ENCODE assay signal across 1 cellular context in the genomic region with DNA sequence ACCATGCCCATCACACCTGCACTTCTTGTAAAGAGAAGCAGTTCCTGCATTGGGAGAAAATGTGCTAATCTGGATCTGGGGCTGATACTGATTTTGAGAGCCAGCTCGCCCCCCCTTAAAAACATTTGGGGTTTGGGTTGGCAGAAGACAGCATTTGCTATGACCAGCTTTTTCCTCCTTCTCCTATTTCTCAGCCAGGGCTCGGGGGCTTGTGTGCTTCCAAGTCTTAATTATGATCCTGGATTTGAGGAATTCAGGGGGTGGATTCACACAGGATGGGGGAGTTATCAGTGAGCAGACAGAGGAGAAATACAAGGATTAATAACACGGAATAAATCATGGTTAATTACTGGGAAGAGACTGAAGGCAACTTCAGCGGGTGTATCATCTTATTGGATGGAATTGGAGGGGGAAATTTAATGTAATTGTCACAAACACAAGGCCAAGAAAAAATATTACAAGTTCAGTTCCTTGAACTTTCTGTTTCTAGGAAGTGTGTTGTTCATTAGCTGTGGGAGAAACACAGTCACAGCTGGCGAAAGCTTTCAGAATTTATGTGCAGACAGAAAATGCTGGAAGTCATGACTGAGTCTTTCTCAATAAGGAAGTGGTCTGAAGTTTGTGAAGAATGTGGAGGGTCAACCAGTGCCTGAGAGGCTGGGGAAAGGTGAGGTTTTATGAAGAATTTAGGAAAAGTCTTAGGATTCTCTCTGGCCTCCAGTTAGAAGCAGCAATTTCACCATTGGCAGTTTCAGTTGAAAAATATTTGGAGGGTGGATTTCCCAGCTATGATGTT.
TF ChIP-seq lines count a peak whose summit lies in the region.

No MANE protein-coding gene starts in this region.

TF ChIP-seq in IMR-90, 13 proteins besides CTCF, POLR2A, EP300 and RAD21:
- TF ChIP-seq, protein P1, sequence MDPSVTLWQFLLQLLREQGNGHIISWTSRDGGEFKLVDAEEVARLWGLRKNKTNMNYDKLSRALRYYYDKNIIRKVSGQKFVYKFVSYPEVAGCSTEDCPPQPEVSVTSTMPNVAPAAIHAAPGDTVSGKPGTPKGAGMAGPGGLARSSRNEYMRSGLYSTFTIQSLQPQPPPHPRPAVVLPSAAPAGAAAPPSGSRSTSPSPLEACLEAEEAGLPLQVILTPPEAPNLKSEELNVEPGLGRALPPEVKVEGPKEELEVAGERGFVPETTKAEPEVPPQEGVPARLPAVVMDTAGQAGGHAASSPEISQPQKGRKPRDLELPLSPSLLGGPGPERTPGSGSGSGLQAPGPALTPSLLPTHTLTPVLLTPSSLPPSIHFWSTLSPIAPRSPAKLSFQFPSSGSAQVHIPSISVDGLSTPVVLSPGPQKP (IDR thresholded peaks at IDR 0.05; ENCODE audit: borderline replicate concordance, low read depth, low read length) = no peak
- TF ChIP-seq CHD1 (IDR thresholded peaks at IDR 0.05; ENCODE audit: low read depth, low read length) (no peak), BHLHE40 (IDR thresholded peaks at IDR 0.05; ENCODE audit: low read depth, low read length) (no peak), CEBPB (IDR thresholded peaks at IDR 0.05; ENCODE audit: low read depth, low read length) (0 out of 2 replicates have a peak, but pooled peaks have one; percentile 32), RFX5 (IDR thresholded peaks at IDR 0.05; ENCODE audit: low read depth, low read length) (no peak)
- TF ChIP-seq, protein P2, sequence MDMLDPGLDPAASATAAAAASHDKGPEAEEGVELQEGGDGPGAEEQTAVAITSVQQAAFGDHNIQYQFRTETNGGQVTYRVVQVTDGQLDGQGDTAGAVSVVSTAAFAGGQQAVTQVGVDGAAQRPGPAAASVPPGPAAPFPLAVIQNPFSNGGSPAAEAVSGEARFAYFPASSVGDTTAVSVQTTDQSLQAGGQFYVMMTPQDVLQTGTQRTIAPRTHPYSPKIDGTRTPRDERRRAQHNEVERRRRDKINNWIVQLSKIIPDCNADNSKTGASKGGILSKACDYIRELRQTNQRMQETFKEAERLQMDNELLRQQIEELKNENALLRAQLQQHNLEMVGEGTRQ (IDR thresholded peaks at IDR 0.05; ENCODE audit: low read depth, low read length) = no peak
